In the genomic region with DNA sequence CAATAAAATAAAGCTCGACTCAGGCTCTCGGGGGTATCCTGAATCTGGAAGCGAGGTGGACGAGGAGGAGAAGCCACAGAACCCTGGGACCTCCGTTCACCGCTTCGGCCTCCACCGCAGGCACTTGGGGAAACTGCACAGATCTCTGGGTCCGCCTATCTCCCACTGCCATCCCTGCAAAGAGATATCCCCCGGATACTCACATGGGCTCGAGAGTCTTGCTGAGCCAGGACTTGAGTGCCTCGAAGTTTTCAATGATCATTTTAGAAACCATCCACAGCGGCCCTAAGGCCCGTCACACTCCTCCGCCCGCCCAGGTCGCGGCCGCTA, we compare ENCODE assay signal across 8 cellular contexts. TPM values are rescaled to one million over a fixed set of nuclear protein-coding genes. Genes with fewer than 3 reads are reported as not detected.
DNase-seq lines count a peak whose midpoint lies in the region; ATAC-seq and TF ChIP-seq lines count a peak whose summit lies in the region.

No MANE protein-coding gene starts in this region.

- no peak for TF ChIP-seq POLR2A in gastrocnemius medialis (IDR thresholded peaks at IDR 0.05)

- no peaks in the 10 kb centered on the region for H3K36me3 ChIP-seq in gastrocnemius medialis

- DNase-seq in NCI-H2171 treated with DMSO at 0.1 percent for 48 hours (lab: John Stamatoyannopoulos, UW) (peak; percentile 11), NCI-H2171 (lab: John Stamatoyannopoulos, UW) (no peak), OCI-M1 (lab: John Stamatoyannopoulos, UW) (peak; percentile 73), foreskin fibroblast (no peak), gastrocnemius medialis (no peak), NCI-H1436 treated with DMSO at 0.1 percent for 48 hours (lab: John Stamatoyannopoulos, UW) (no peak), D341Med (ENCODE audit: low spot score) (no peak)

- H3K4me1 ChIP-seq in gastrocnemius medialis, result peaks cover 48 to 59% of the 10 kb centered on the region in 2 donors

- no peaks in the 10 kb centered on the region for H3K9me3 ChIP-seq in gastrocnemius medialis

- H3K27ac ChIP-seq in gastrocnemius medialis, result peak overlapping the region; percentile 94 to 98 (median 96)

- peak; percentile 37 for ATAC-seq in HG02840 (IDR thresholded peaks at IDR 0.05; ENCODE audit: low FRiP score, unreplicated experiment)
- ATAC-seq in gastrocnemius medialis, result peak; percentile 63 to 64

- H3K4me3 ChIP-seq in foreskin fibroblast (ENCODE audit: low read depth in 1 of 2, low read length in 2 of 2) (peak overlapping the region; percentile 89 to 93), gastrocnemius medialis (peak overlapping the region; percentile 87 to 96 (median 94))

- intact Hi-C loops in gastrocnemius medialis (cut with DNase I; ENCODE audit: low total_unique reads), result loop anchor here (5.0 to 10.0 kb wide), 3 partner anchors 77 to 937 kb away; a partner anchor contains a TSS

- TF ChIP-seq CTCF in foreskin fibroblast (IDR thresholded peaks at IDR 0.05; ENCODE audit: low read depth, low read length) (no peak), gastrocnemius medialis (IDR thresholded peaks at IDR 0.05 in 4 of 5, conservative IDR thresholded peaks at IDR 0.05 in 1 of 5) (no peak)

- no peaks in the 10 kb centered on the region for H3K27me3 ChIP-seq in gastrocnemius medialis

- in situ Hi-C loops in gastrocnemius medialis (cut with MboI; ENCODE audit: low sequenced_read_pairs in 4 of 4), result loop anchor here in 2 of 4 donors (25.0 kb wide), 1 partner anchor 932 kb away; a partner anchor contains a TSS

RNA-seq across cellular contexts. Expression of a gene that starts 0.6 kb away (rescaled TPM):
- total RNA-seq in gastrocnemius medialis, result 10 to 100 TPM; 14.9 to 44.8 (median 23.1) TPM

Comparison
In these comparisons a context has a peak if more than half of its experiments do, and no peak if none do; other contexts are left out.
1. DNase-seq: peak in NCI-H2171 treated with DMSO at 0.1 percent for 48 hours (single experiment) and OCI-M1 (single experiment); none in NCI-H2171 (single experiment), foreskin fibroblast (0 of 2), gastrocnemius medialis (0 of 2), NCI-H1436 treated with DMSO at 0.1 percent for 48 hours (single experiment) and D341Med (single experiment).